ENCODE assay signal across 8 cellular contexts in genomic region chr5:52989781-52990530, GRCh38. TPM values are rescaled to one million over a fixed set of nuclear protein-coding genes. Genes with fewer than 3 reads are reported as not detected.
A peak's percentile ranks its signal among the peaks of the same experiment; 100 is the strongest.
DNase-seq lines count a peak whose midpoint lies in the region; ATAC-seq, FAIRE-seq and TF ChIP-seq lines count a peak whose summit lies in the region.

No MANE protein-coding gene starts in this region.

- H3K4me3 ChIP-seq in HCT116 (replicated peaks in 1 of 2; ENCODE audit: low read depth in 1 of 2, low read length in 2 of 2): peak overlapping the region; percentile 84 to 87
- peak overlapping the region; percentile 80 to 92 for H3K4me3 ChIP-seq in Panc1 (ENCODE audit: low read depth in 2 of 2, low read length in 2 of 2)

- peak overlapping the region; percentile 92 for H3K4me2 ChIP-seq in HCT116 (ENCODE audit: low read length)

- no peaks in the 10 kb centered on the region for H3K27me3 ChIP-seq in HCT116 (ENCODE audit: insufficient read depth, low read length)
- H3K27me3 ChIP-seq in Panc1 (ENCODE audit: control insufficient read depth, insufficient read depth, low read length): no peaks in the 10 kb centered on the region

- peak; percentile 54 for DNase-seq in Caki2 (ENCODE audit: low read depth)
- peak; percentile 18 for DNase-seq in HCT116 (ENCODE audit: low read depth, low spot score)
- DNase-seq in Panc1 (ENCODE audit: low read depth, low spot score): no peak
- DNase-seq in anterior cingulate cortex (lab: John Stamatoyannopoulos, UW): peak in 44 of 58 donors; percentile 2 to 68 (median 40)
- DNase-seq in hepatic stellate cell (ENCODE audit: low spot score): peak; percentile 45
- DNase-seq in posterior vena cava (ENCODE audit: low spot score): peak; percentile 84
- DNase-seq in GM12892 (ENCODE audit: insufficient read length): no peak
- no peak for DNase-seq in NCI-H1930 (lab: John Stamatoyannopoulos, UW)

- POLR2A ChIA-PET in HCT116 (lab: Charles Lee): interaction anchor here (0.7 to 1.2 kb wide), 2 partner anchors 13 to 42 kb away, joined by 3 to 4 read pairs; no protein-coding TSS in a partner anchor
- POLR2A ChIA-PET in Panc1 (lab: Charles Lee): interaction anchor here (0.6 kb wide), 1 partner anchor 590 kb away, joined by 7 read pairs; no protein-coding TSS in a partner anchor

- no peak overlapping the region for H2AFZ ChIP-seq in HCT116 (ENCODE audit: low read depth, low read length, poor library complexity, severe bottlenecking)

- RAD21 ChIA-PET in HCT116 (lab: Charles Lee; ENCODE audit: low non-redundant PET in 1 of 2, low total read pairs in 2 of 2, uncharacterized antibody in 2 of 2, unreplicated experiment in 2 of 2): interaction anchor here in 1 of 2 experiments (0.9 to 1.4 kb wide), 3 partner anchors 41 to 42 kb away, joined by 3 to 4 read pairs (median 3); no protein-coding TSS in a partner anchor

- H3K27ac ChIP-seq in HCT116 (ENCODE audit: low read depth, low read length) (peak overlapping the region; percentile 82), Panc1 (ENCODE audit: low read length) (peak overlapping the region; percentile 88)

- ATAC-seq in HCT116 (peak; percentile 34), Panc1 (peak; percentile 42)

- CTCF ChIA-PET in HCT116 (lab: Charles Lee): interaction anchor here (0.8 to 1.3 kb wide), 4 partner anchors 11 to 42 kb away, joined by 3 to 7 read pairs (median 3); no protein-coding TSS in a partner anchor
- CTCF ChIA-PET in Panc1 (lab: Charles Lee): interaction anchor here (0.6 to 1.1 kb wide), 2 partner anchors 21 to 42 kb away, joined by 4 to 6 read pairs; no protein-coding TSS in a partner anchor

- H4K20me1 ChIP-seq in HCT116 (ENCODE audit: insufficient read depth): no peaks in the 10 kb centered on the region

- intact Hi-C loops in HCT116 (cut with micrococcal nuclease): loop anchor here (2.0 kb wide), 1 partner anchor 45 kb away; no protein-coding TSS in a partner anchor
- intact Hi-C loops in Panc1 (cut with micrococcal nuclease; ENCODE audit: unreplicated experiment): no loop called here
- intact Hi-C loops in posterior vena cava (cut with DNase I): no loop called here

- H3K79me2 ChIP-seq in HCT116 (ENCODE audit: insufficient read depth, low read length): peaks cover 48% of the 10 kb centered on the region

- no peak for FAIRE-seq in GM12892 (lab: Jason Lieb, UNC)

- H3K9me3 ChIP-seq in HCT116 (ENCODE audit: control insufficient read depth in 1 of 2, insufficient read depth in 1 of 2, low read depth in 1 of 2, low read length in 2 of 2) (no peaks in the 10 kb centered on the region), Panc1 (ENCODE audit: control insufficient read depth, insufficient read depth, low read depth, low read length) (no peaks in the 10 kb centered on the region)

- in situ Hi-C loops in Caki2 (cut with HindIII; ENCODE audit: low pct_unique_long_range_greater_than_20kb, low sequenced_read_pairs): no loop called here
- in situ Hi-C loops in Panc1 (cut with HindIII; ENCODE audit: low pct_unique_long_range_greater_than_20kb, low sequenced_read_pairs): no loop called here

- H3K9me2 ChIP-seq in HCT116 (ENCODE audit: insufficient read depth): no peaks in the 10 kb centered on the region

- TF ChIP-seq POLR2A in HCT116 (IDR thresholded peaks at IDR 0.05; ENCODE audit: borderline replicate concordance, extremely low read depth, insufficient read depth, insufficient read length) (no peak), GM12892 (IDR thresholded peaks at IDR 0.05; ENCODE audit: low read depth, low read length) (no peak)

- peaks cover 0 to 8% of the 10 kb centered on the region in 2 experiments; a peak in 1 of 4 replicates for H3K36me3 ChIP-seq in HCT116 (ENCODE audit: control insufficient read depth in 1 of 2, insufficient read depth in 2 of 2, low read length in 2 of 2)
- H3K36me3 ChIP-seq in Panc1 (ENCODE audit: control insufficient read depth, insufficient read depth, low read length): peaks cover 4% of the 10 kb centered on the region; the same call in 1 of the 2 replicates

- peak overlapping the region; percentile 69 for H3K9ac ChIP-seq in HCT116 (ENCODE audit: low read length)

- H3K4me1 ChIP-seq in HCT116 (ENCODE audit: control insufficient read depth in 1 of 2, insufficient read depth in 2 of 2, low read length in 2 of 2): peaks cover 31 to 46% of the 10 kb centered on the region in 2 experiments
- H3K4me1 ChIP-seq in Panc1 (ENCODE audit: control insufficient read depth, insufficient read depth, low read length): peaks cover 41% of the 10 kb centered on the region

- no TSS peak for BruUV-seq in HCT116 (replicated peaks; lab: Mats Ljungman, UMichigan)
- no TSS peak for BruUV-seq in Panc1 (replicated peaks; lab: Mats Ljungman, UMichigan)

- peak in 2 of 3 experiments; percentile 13 to 35; a peak in 2 of 6 replicates for TF ChIP-seq CTCF in HCT116 (IDR thresholded peaks at IDR 0.05 in 2 of 3, conservative IDR thresholded peaks at IDR 0.05 in 1 of 3; ENCODE audit: borderline replicate concordance in 1 of 3, insufficient read depth in 1 of 3, low read depth in 2 of 3, low read length in 2 of 3)
- peak; percentile 46 for TF ChIP-seq CTCF in Panc1 (IDR thresholded peaks at IDR 0.05)

- peak; percentile 55 for TF ChIP-seq RAD21 in HCT116 (IDR thresholded peaks at IDR 0.05; ENCODE audit: low read depth)

TF ChIP-seq in HCT116, 20 proteins besides CTCF, POLR2A, EP300 and RAD21:
- TF ChIP-seq SIN3A (IDR thresholded peaks at IDR 0.05; ENCODE audit: low read depth): 0 out of 2 replicates have a peak, but pooled peaks have one; percentile 13
- TF ChIP-seq POLR2AphosphoS5 (IDR thresholded peaks at IDR 0.05; ENCODE audit: low read depth, low read length): no peak
- TF ChIP-seq, protein P1, sequence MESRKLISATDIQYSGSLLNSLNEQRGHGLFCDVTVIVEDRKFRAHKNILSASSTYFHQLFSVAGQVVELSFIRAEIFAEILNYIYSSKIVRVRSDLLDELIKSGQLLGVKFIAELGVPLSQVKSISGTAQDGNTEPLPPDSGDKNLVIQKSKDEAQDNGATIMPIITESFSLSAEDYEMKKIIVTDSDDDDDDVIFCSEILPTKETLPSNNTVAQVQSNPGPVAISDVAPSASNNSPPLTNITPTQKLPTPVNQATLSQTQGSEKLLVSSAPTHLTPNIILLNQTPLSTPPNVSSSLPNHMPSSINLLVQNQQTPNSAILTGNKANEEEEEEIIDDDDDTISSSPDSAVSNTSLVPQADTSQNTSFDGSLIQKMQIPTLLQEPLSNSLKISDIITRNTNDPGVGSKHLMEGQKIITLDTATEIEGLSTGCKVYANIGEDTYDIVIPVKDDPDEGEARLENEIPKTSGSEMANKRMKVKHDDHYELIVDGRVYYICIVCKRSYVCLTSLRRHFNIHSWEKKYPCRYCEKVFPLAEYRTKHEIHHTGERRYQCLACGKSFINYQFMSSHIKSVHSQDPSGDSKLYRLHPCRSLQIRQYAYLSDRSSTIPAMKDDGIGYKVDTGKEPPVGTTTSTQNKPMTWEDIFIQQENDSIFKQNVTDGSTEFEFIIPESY (IDR thresholded peaks at IDR 0.05; ENCODE audit: extremely low read depth, insufficient replicate concordance, low read length): no peak
- TF ChIP-seq EGR1 (IDR thresholded peaks at IDR 0.05; ENCODE audit: low read depth): 0 out of 2 replicates have a peak, but pooled peaks have one; percentile 22
- TF ChIP-seq REST (IDR thresholded peaks at IDR 0.05; ENCODE audit: low read depth): no peak

RNA-seq across cellular contexts. Expression of gene ITGA2, which starts 0.8 kb away (rescaled TPM):
- 1.8 and 1.9 TPM in 2 replicates for total RNA-seq in Caki2 (2014; rRNA removed; shearing (Covaris generic); ENCODE audit: low replicate concordance)
- total RNA-seq in HCT116 (2021; ENCODE audit: unreplicated experiment) (36.6 TPM), Panc1 (2021; ENCODE audit: unreplicated experiment) (41.8 TPM), posterior vena cava (10 to 100 TPM in 1 of 2 donors, 1 to 10 TPM in 1; 7.5 to 21.3 TPM)
- 7.4 and 10.8 TPM in 2 replicates for polyA plus RNA-seq in HCT116 (2012)
- 10.0 TPM for polyA plus RNA-seq in Panc1 (2012; ENCODE audit: insufficient read length)
- not detected for polyA plus RNA-seq in GM12892 (2012; ENCODE audit: missing spikeins)

Comparison
In these comparisons a context has a peak if more than half of its experiments do, and no peak if none do; other contexts are left out.
1. DNase-seq: peak in Caki2 (single experiment), HCT116 (single experiment), anterior cingulate cortex (44 of 58), hepatic stellate cell (single experiment) and posterior vena cava (single experiment); none in Panc1 (single experiment), GM12892 (single experiment) and NCI-H1930 (0 of 2).